ENCODE assay signal across 8 cellular contexts in the genomic region with DNA sequence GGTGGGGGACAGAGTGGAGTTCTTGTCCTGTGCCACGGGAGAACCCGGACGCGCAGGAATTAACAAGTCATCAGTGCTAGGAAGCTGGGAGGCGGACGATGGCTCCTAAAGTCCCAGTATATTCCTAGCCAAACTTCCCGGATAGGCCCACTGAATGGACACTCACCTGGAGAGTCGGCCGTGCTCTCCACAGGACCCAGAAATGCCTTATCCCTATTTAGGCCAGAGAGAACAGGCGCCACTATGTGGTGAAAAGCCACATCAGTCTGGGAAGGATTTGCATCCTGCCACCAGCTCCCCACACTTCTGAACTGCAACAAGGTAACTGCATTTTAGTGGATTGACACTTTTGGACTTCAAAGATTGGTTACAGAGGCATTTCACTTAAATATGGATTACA. TPM values are rescaled to one million over a fixed set of nuclear protein-coding genes. Genes with fewer than 3 reads are reported as not detected.
DNase-seq lines count a peak whose midpoint lies in the region; ATAC-seq and TF ChIP-seq lines count a peak whose summit lies in the region.

No MANE protein-coding gene starts in this region.

- TF ChIP-seq CTCF in AG09309 (IDR thresholded peaks at IDR 0.05; ENCODE audit: control insufficient read depth, insufficient read depth, low read depth, low read length, missing control alignments): peak; percentile 54
- 0 out of 2 replicates have a peak, but pooled peaks have one; percentile 11 for TF ChIP-seq CTCF in GM12874 (IDR thresholded peaks at IDR 0.05; ENCODE audit: insufficient read depth, low read depth, low read length)
- peak; percentile 30 for TF ChIP-seq CTCF in RWPE2 (IDR thresholded peaks at IDR 0.05; ENCODE audit: poor library complexity, severe bottlenecking)
- peak; percentile 31 to 46 for TF ChIP-seq CTCF in fibroblast of lung (conservative IDR thresholded peaks at IDR 0.05 in 1 of 2, IDR thresholded peaks at IDR 0.05 in 1 of 2; ENCODE audit: low read depth in 1 of 2, low read length in 2 of 2)
- TF ChIP-seq CTCF in neural progenitor cell (IDR thresholded peaks at IDR 0.05): peak; percentile 53

- H3K4me2 ChIP-seq in fibroblast of lung (ENCODE audit: extremely low read depth, insufficient read depth, low read length): peak overlapping the region; percentile 97
- peak overlapping the region; percentile 82 for H3K4me2 ChIP-seq in neural progenitor cell

- H3K9me3 ChIP-seq in RWPE2 (ENCODE audit: severe bottlenecking): no peaks in the 10 kb centered on the region
- H3K9me3 ChIP-seq in fibroblast of lung (ENCODE audit: control insufficient read depth, insufficient read depth, low read depth, low read length): no peaks in the 10 kb centered on the region
- no peaks in the 10 kb centered on the region for H3K9me3 ChIP-seq in neural progenitor cell (ENCODE audit: low read depth)

- DNase-seq in AG09309 (ENCODE audit: low read depth) (no peak), RWPE2 (ENCODE audit: low spot score) (no peak), fibroblast of lung (ENCODE audit: low read depth in 2 of 2) (peak; percentile 40 to 44), neural progenitor cell (ENCODE audit: low spot score) (peak; percentile 63), NK-92 (lab: John Stamatoyannopoulos, UW; ENCODE audit: unreplicated experiment) (no peak), RPMI8226 (no peak)

- peak overlapping the region; percentile 91 for H3K4me3 Mint-ChIP-seq in neural progenitor cell

- no peak overlapping the region for H3K27ac Mint-ChIP-seq in neural progenitor cell

- no peak overlapping the region for H3K9ac ChIP-seq in fibroblast of lung (ENCODE audit: insufficient read depth, low read length)
- no peak overlapping the region for H3K9ac ChIP-seq in neural progenitor cell

- H3K4me1 Mint-ChIP-seq in neural progenitor cell: peaks cover 8% of the 10 kb centered on the region

- no peaks in the 10 kb centered on the region for H4K20me1 ChIP-seq in fibroblast of lung (ENCODE audit: control insufficient read depth, extremely low read depth, insufficient read depth, low read length)
- H4K20me1 ChIP-seq in neural progenitor cell (ENCODE audit: low read depth): peaks cover 4% of the 10 kb centered on the region

- H3K36me3 Mint-ChIP-seq in neural progenitor cell: no peaks in the 10 kb centered on the region

- H2AFZ ChIP-seq in fibroblast of lung (ENCODE audit: low read length) (no peak overlapping the region), neural progenitor cell (replicated peaks) (no peak overlapping the region)

- no peaks in the 10 kb centered on the region for H3K27me3 ChIP-seq in RWPE2 (ENCODE audit: insufficient read depth, poor library complexity, severe bottlenecking)
- no peaks in the 10 kb centered on the region for H3K27me3 ChIP-seq in fibroblast of lung (ENCODE audit: control insufficient read depth, insufficient read depth, low read length)
- H3K27me3 ChIP-seq in neural progenitor cell: peaks cover 72% of the 10 kb centered on the region

- peak; percentile 72 for ATAC-seq in RWPE2 (ENCODE audit: low read depth)
- ATAC-seq in GM18861 (IDR thresholded peaks at IDR 0.05; ENCODE audit: unreplicated experiment): no peak

- no peaks in the 10 kb centered on the region for H3F3A ChIP-seq in neural progenitor cell (ENCODE audit: low read depth)

- H3K4me3 ChIP-seq in AG09309 (ENCODE audit: control insufficient read depth, low read depth, low read length): no peak overlapping the region
- peak overlapping the region; percentile 56 for H3K4me3 ChIP-seq in RWPE2 (ENCODE audit: severe bottlenecking)
- peak overlapping the region in 2 of 4 experiments; percentile 64 to 81 for H3K4me3 ChIP-seq in fibroblast of lung (replicated peaks in 1 of 4; ENCODE audit: control extremely low read depth in 1 of 4, insufficient read depth in 1 of 4, low read depth in 3 of 4, low read length in 4 of 4)
- peak overlapping the region; percentile 64 for H3K4me3 ChIP-seq in neural progenitor cell

- H3K27ac ChIP-seq in RWPE2 (ENCODE audit: poor library complexity, severe bottlenecking): no peak overlapping the region
- H3K27ac ChIP-seq in fibroblast of lung (ENCODE audit: insufficient read depth, low read length): no peak overlapping the region
- H3K27ac ChIP-seq in neural progenitor cell: no peak overlapping the region

- H3K79me2 ChIP-seq in fibroblast of lung (ENCODE audit: control insufficient read depth, insufficient read depth, low read length): no peaks in the 10 kb centered on the region
- H3K79me2 ChIP-seq in neural progenitor cell (ENCODE audit: low read depth): no peaks in the 10 kb centered on the region

- H3K27me3 Mint-ChIP-seq in neural progenitor cell (ENCODE audit: insufficient read depth, low read depth): peaks cover 14% of the 10 kb centered on the region

- H3K36me3 ChIP-seq in RWPE2 (ENCODE audit: low read depth) (no peaks in the 10 kb centered on the region), fibroblast of lung (ENCODE audit: control insufficient read depth, insufficient read depth, low read length) (no peaks in the 10 kb centered on the region), neural progenitor cell (no peaks in the 10 kb centered on the region)

- H3K4me1 ChIP-seq in RWPE2 (ENCODE audit: insufficient read depth, poor library complexity, severe bottlenecking) (no peaks in the 10 kb centered on the region), fibroblast of lung (ENCODE audit: control insufficient read depth, extremely low read depth, insufficient read depth, low read length) (no peaks in the 10 kb centered on the region), neural progenitor cell (peaks cover 4% of the 10 kb centered on the region)

- no peaks in the 10 kb centered on the region for H3K9me3 Mint-ChIP-seq in neural progenitor cell

RNA-seq across cellular contexts. Expression of a gene that starts 1.1 kb away (rescaled TPM):
- total RNA-seq in fibroblast of lung (2.3 and 16.2 TPM in 2 replicates), neural progenitor cell (ENCODE audit: low replicate concordance) (not detected in 2 replicates)
- 0.79 and 1.3 TPM in 2 replicates for polyA plus RNA-seq in fibroblast of lung
- polyA plus RNA-seq in fibroblast of lung (2012): 0.73 and 1.2 TPM in 2 replicates
- 0.56 and 0.94 TPM in 2 replicates for polyA minus RNA-seq in fibroblast of lung (ENCODE audit: low replicate concordance)

Comparison
In these comparisons a context has a peak if more than half of its experiments do, and no peak if none do; other contexts are left out.
1. DNase-seq: peak in fibroblast of lung (2 of 2) and neural progenitor cell (single experiment); none in AG09309 (single experiment), RWPE2 (single experiment), NK-92 (single experiment) and RPMI8226 (single experiment).
2. Peak in every context shown above with its lines, with median percentiles within 50 percentile points of each other: CTCF ChIP-seq.